ENCODE assay signal across 24 cellular contexts in genomic region chr1:22754824-22755223, GRCh38. TPM values are rescaled to one million over a fixed set of nuclear protein-coding genes. Genes with fewer than 3 reads are reported as not detected.
DNase-seq lines count a peak whose midpoint lies in the region; FAIRE-seq and TF ChIP-seq lines count a peak whose summit lies in the region.
"Had no signal": no experiment of that assay in that cellular context is flagged by ENCODE, and none has a peak within 500 bp of the region (broad histone marks: within the 10 kb centered on the region; RNA-seq: fewer than 3 reads in every experiment).

No MANE protein-coding gene starts in this region.

- CTCF ChIA-PET in endothelial cell of umbilical vein (lab: Charles Lee) (interaction anchor here (1.2 to 3.6 kb wide), 4 partner anchors 11 to 107 kb away, joined by 3 to 21 read pairs (median 4); no protein-coding TSS in a partner anchor), HEK293T (lab: Yijun Ruan, JAX) (no interaction called here)

- no peaks in the 10 kb centered on the region for H3K9me3 Mint-ChIP-seq in osteocyte (ENCODE audit: unreplicated experiment)
- H3K9me3 Mint-ChIP-seq: CD14-positive monocyte; CD8-positive, alpha-beta memory T cell; GM23338 had no signal

- peak overlapping the region; percentile 89 for H3K27ac Mint-ChIP-seq in osteocyte (ENCODE audit: unreplicated experiment)
- H3K27ac Mint-ChIP-seq: CD14-positive monocyte; CD8-positive, alpha-beta memory T cell; GM23338 had no signal

- H3K36me3 ChIP-seq in endothelial cell of umbilical vein (ENCODE audit: control insufficient read depth in 2 of 2, extremely low read depth in 1 of 2, insufficient read depth in 2 of 2, low read length in 2 of 2), result no peaks in the 10 kb centered on the region
- no peaks in the 10 kb centered on the region for H3K36me3 ChIP-seq in esophagus muscularis mucosa
- H3K36me3 ChIP-seq: BE2C, HAP-1, SJCRH30 had no signal

- TF ChIP-seq EP300 in esophagus muscularis mucosa (IDR thresholded peaks at IDR 0.05), result no peak

- dilution Hi-C loops in endothelial cell of umbilical vein (cut with MboI; ENCODE audit: extremely low pct_ligation_motif_present, low sequenced_read_pairs), result no loop called here

- peaks cover 69% of the 10 kb centered on the region for H3K79me2 ChIP-seq in endothelial cell of umbilical vein (ENCODE audit: control insufficient read depth, insufficient read depth, low read length)

- no peaks in the 10 kb centered on the region for H3K9me1 ChIP-seq in endothelial cell of umbilical vein (replicated peaks; ENCODE audit: control insufficient read depth, extremely low read depth, insufficient read depth, low read length)

- TF ChIP-seq POLR2A in endothelial cell of umbilical vein (IDR thresholded peaks at IDR 0.05; ENCODE audit: low read depth, low read length) (no peak), esophagus muscularis mucosa (IDR thresholded peaks at IDR 0.05; ENCODE audit: low read depth) (no peak)

- H2AFZ ChIP-seq in endothelial cell of umbilical vein (ENCODE audit: low read depth, low read length), result no peak overlapping the region
- H2AFZ ChIP-seq: GM23338, PC-9 had no signal

- H3K9me3 ChIP-seq in endothelial cell of umbilical vein (replicated peaks; ENCODE audit: control insufficient read depth, insufficient read depth, low read length), result no peaks in the 10 kb centered on the region
- no peaks in the 10 kb centered on the region for H3K9me3 ChIP-seq in esophagus muscularis mucosa
- H3K9me3 ChIP-seq: BE2C, HAP-1, SJCRH30 had no signal

- DNase-seq in DMS53 (lab: John Stamatoyannopoulos, UW) (peak; percentile 15), DMS53 treated with DMSO at 0.1 percent for 48 hours (lab: John Stamatoyannopoulos, UW; ENCODE audit: unreplicated experiment) (no peak), endothelial cell of umbilical vein (ENCODE audit: low read depth, low spot score) (no peak), osteocyte (ENCODE audit: extremely low spot score, unreplicated experiment) (no peak), esophagus muscularis mucosa (ENCODE audit: extremely low spot score) (no peak), HEK293T (ENCODE audit: extremely low spot score) (no peak), coronary artery (ENCODE audit: low spot score) (no peak)
- DNase-seq: ACHN; BE2C; CD8-positive, alpha-beta memory T cell; MV-4-11; NCI-H1105 treated with DMSO at 0.1 percent for 48 hours; NCI-H146; NCI-H2029; NCI-H446 treated with DMSO at 0.1 percent for 48 hours; NCI-H526; NCI-H82; NK-92 treated with Interleukin-12 subunit alpha and Interleukin-12 subunit beta, amount 100 ng/mL, for 24 hours; PC-9; SJCRH30 had no signal

- intact Hi-C loops in endothelial cell of umbilical vein (cut with micrococcal nuclease), result no loop called here
- intact Hi-C loops in esophagus muscularis mucosa (cut with DNase I), result no loop called here

- WGBS in esophagus muscularis mucosa, result 72% methylated on average over 7 of the region's 7 CpGs

- no peak overlapping the region for H3K4me3 ChIP-seq in endothelial cell of umbilical vein (replicated peaks in 1 of 3; ENCODE audit: insufficient read depth in 1 of 3, low read depth in 1 of 3, low read length in 3 of 3)
- H3K4me3 ChIP-seq in esophagus muscularis mucosa, result no peak overlapping the region
- no peak overlapping the region for H3K4me3 ChIP-seq in coronary artery
- H3K4me3 ChIP-seq: GM23338, HAP-1, PC-9, SJCRH30 had no signal

- H3K27ac ChIP-seq in endothelial cell of umbilical vein (ENCODE audit: insufficient read depth, low read depth, low read length) (peak overlapping the region; percentile 88), esophagus muscularis mucosa (replicated peaks in 1 of 4) (no peak overlapping the region), coronary artery (no peak overlapping the region)
- H3K27ac ChIP-seq: 22Rv1, PC-9, SJCRH30 had no signal

- H3K27me3 Mint-ChIP-seq in osteocyte (ENCODE audit: unreplicated experiment), result no peaks in the 10 kb centered on the region

- peak; percentile 46 for FAIRE-seq in endothelial cell of umbilical vein (lab: Jason Lieb, UNC)

- peaks cover 34% of the 10 kb centered on the region for H3K4me1 Mint-ChIP-seq in osteocyte (ENCODE audit: unreplicated experiment)
- H3K4me1 Mint-ChIP-seq: CD8-positive, alpha-beta memory T cell had no signal

- H3K36me3 Mint-ChIP-seq in osteocyte (ENCODE audit: unreplicated experiment), result no peaks in the 10 kb centered on the region
- H3K36me3 Mint-ChIP-seq: CD14-positive monocyte; CD8-positive, alpha-beta memory T cell had no signal

- no TSS peak for BruUV-seq in endothelial cell of umbilical vein (replicated peaks; lab: Mats Ljungman, UMichigan)

- no peak overlapping the region for H3K4me2 ChIP-seq in endothelial cell of umbilical vein (ENCODE audit: insufficient read depth, low read length)
- H3K4me2 ChIP-seq: GM23338, PC-9 had no signal

- no peak overlapping the region for H3K4me3 Mint-ChIP-seq in osteocyte (ENCODE audit: unreplicated experiment)
- H3K4me3 Mint-ChIP-seq: CD14-positive monocyte; CD8-positive, alpha-beta memory T cell; GM23338 had no signal

- H3K4me1 ChIP-seq in endothelial cell of umbilical vein (ENCODE audit: control insufficient read depth, extremely low read depth, insufficient read depth, low read length), result peaks cover 55% of the 10 kb centered on the region
- peaks cover 10 to 22% (median 20%) of the 10 kb centered on the region in 4 donors for H3K4me1 ChIP-seq in esophagus muscularis mucosa
- H3K4me1 ChIP-seq: BE2C, HAP-1, SJCRH30 had no signal

- TF ChIP-seq CTCF in endothelial cell of umbilical vein (IDR thresholded peaks at IDR 0.05; ENCODE audit: extremely low read depth in 1 of 2, insufficient read depth in 1 of 2, low read depth in 1 of 2, low read length in 2 of 2) (no peak), osteocyte (IDR thresholded peaks at IDR 0.05) (no peak), esophagus muscularis mucosa (IDR thresholded peaks at IDR 0.05) (no peak), coronary artery (IDR thresholded peaks at IDR 0.05) (no peak)

- no peak overlapping the region for H3K9ac ChIP-seq in endothelial cell of umbilical vein (replicated peaks; ENCODE audit: extremely low read depth, insufficient read depth, low read length)

- H3K27me3 ChIP-seq in endothelial cell of umbilical vein (ENCODE audit: control insufficient read depth in 2 of 2, insufficient read depth in 2 of 2, low read length in 2 of 2) (no peaks in the 10 kb centered on the region), esophagus muscularis mucosa (peaks cover 0 to 51% (median 0%) of the 10 kb centered on the region in 4 donors)
- H3K27me3 ChIP-seq: BE2C, SJCRH30 had no signal

- H4K20me1 ChIP-seq in endothelial cell of umbilical vein (replicated peaks; ENCODE audit: control insufficient read depth, extremely low read depth, insufficient read depth, low read length), result no peaks in the 10 kb centered on the region

- POLR2A ChIA-PET in endothelial cell of umbilical vein (lab: Charles Lee), result no interaction called here
- POLR2A ChIA-PET in HEK293T (lab: Yijun Ruan, JAX), result no interaction called here

TF ChIP-seq in endothelial cell of umbilical vein, 7 proteins besides CTCF, POLR2A, EP300 and RAD21:
- TF ChIP-seq EZH2 (IDR thresholded peaks at IDR 0.05; ENCODE audit: borderline replicate concordance, low read depth, low read length, severe bottlenecking), result no peak
- no peak for TF ChIP-seq MAX (IDR thresholded peaks at IDR 0.05; ENCODE audit: insufficient read depth, insufficient read length)
- no peak for TF ChIP-seq FOS (IDR thresholded peaks at IDR 0.05; ENCODE audit: borderline replicate concordance, insufficient read depth, low read length)

TF ChIP-seq in HEK293T, 16 proteins besides CTCF, POLR2A, EP300 and RAD21:
- no peak for TF ChIP-seq FOXA1 (IDR thresholded peaks at IDR 0.05)
- TF ChIP-seq LEF1 (IDR thresholded peaks at IDR 0.05; ENCODE audit: borderline replicate concordance), result no peak
- no peak for TF ChIP-seq TARDBP (IDR thresholded peaks at IDR 0.05)
- no peak for TF ChIP-seq ZNF384 (IDR thresholded peaks at IDR 0.05)
- no peak for TF ChIP-seq ELF4 (IDR thresholded peaks at IDR 0.05)
- no peak for TF ChIP-seq CTBP1 (IDR thresholded peaks at IDR 0.05; ENCODE audit: borderline replicate concordance)
- no peak for TF ChIP-seq L3MBTL2 (conservative IDR thresholded peaks at IDR 0.05)
- TF ChIP-seq FOXM1 (IDR thresholded peaks at IDR 0.05; ENCODE audit: borderline replicate concordance), result no peak
- no peak for TF ChIP-seq HDGF (IDR thresholded peaks at IDR 0.05; ENCODE audit: borderline replicate concordance)
- TF ChIP-seq PKNOX1 (IDR thresholded peaks at IDR 0.05), result no peak
- no peak for TF ChIP-seq SUZ12 (IDR thresholded peaks at IDR 0.05)
- TF ChIP-seq NFRKB (IDR thresholded peaks at IDR 0.05), result no peak
- no peak for TF ChIP-seq FOXK2 (IDR thresholded peaks at IDR 0.05)
- no peak for TF ChIP-seq BHLHE40 (IDR thresholded peaks at IDR 0.05; ENCODE audit: borderline replicate concordance)
- TF ChIP-seq SP1 (IDR thresholded peaks at IDR 0.05), result no peak
- TF ChIP-seq ARNT (IDR thresholded peaks at IDR 0.05), result no peak

RNA-seq across cellular contexts. Expression of gene EPHB2, which starts 44.2 kb away (rescaled TPM):
- total RNA-seq in endothelial cell of umbilical vein (69.1 and 69.5 TPM in 2 replicates), osteocyte (32.5 and 33.6 TPM in 2 replicates), esophagus muscularis mucosa (1 to 10 TPM; 1.5 to 3.3 (median 1.9) TPM)
- polyA plus RNA-seq in endothelial cell of umbilical vein, result 46.0 and 50.8 TPM in 2 replicates
- polyA plus RNA-seq in endothelial cell of umbilical vein (2011; cell fraction: cytosol; rRNA removed), result 38.3 and 38.5 TPM in 2 replicates
- polyA plus RNA-seq in endothelial cell of umbilical vein (2011; cell fraction: nucleus; rRNA removed), result 26.6 and 28.8 TPM in 2 replicates
- polyA plus RNA-seq in endothelial cell of umbilical vein (2012), result 72.1 and 77.1 TPM in 2 replicates
- 78.6 and 80.2 TPM in 2 replicates for polyA minus RNA-seq in endothelial cell of umbilical vein
- polyA minus RNA-seq in endothelial cell of umbilical vein (2011; cell fraction: cytosol; rRNA and poly(A)+ RNA removed), result 3.1 TPM
- 33.2 and 36.8 TPM in 2 replicates for polyA minus RNA-seq in endothelial cell of umbilical vein (2011; cell fraction: nucleus; rRNA and poly(A)+ RNA removed)
- polyA plus RNA-seq: CD8-positive, alpha-beta memory T cell had no signal
